9 cellular contexts compared by ENCODE assay signal in genomic region chr19:3849092-3849491, GRCh38. TPM values are rescaled to one million over a fixed set of nuclear protein-coding genes. Genes with fewer than 3 reads are reported as not detected.
A peak's percentile ranks its signal among the peaks of the same experiment; 100 is the strongest.
DNase-seq lines count a peak whose midpoint lies in the region; ATAC-seq and TF ChIP-seq lines count a peak whose summit lies in the region.
"Had no signal": no experiment of that assay in that cellular context is flagged by ENCODE, and none has a peak within 500 bp of the region (broad histone marks: within the 10 kb centered on the region; RNA-seq: fewer than 3 reads in every experiment).

No MANE protein-coding gene starts in this region.

- no peak overlapping the region for H3K27ac Mint-ChIP-seq in type B pancreatic cell

- TF ChIP-seq CTCF in GM12865 (IDR thresholded peaks at IDR 0.05; ENCODE audit: insufficient read depth, low read depth, low read length, missing control alignments) (peak; percentile 69), type B pancreatic cell (conservative IDR thresholded peaks at IDR 0.05) (peak; percentile 65)

- H3K27me3 Mint-ChIP-seq in type B pancreatic cell, result no peaks in the 10 kb centered on the region

- H3K9me3 Mint-ChIP-seq in type B pancreatic cell, result peaks cover 3% of the 10 kb centered on the region

- ATAC-seq in GM18519 (IDR thresholded peaks at IDR 0.05; ENCODE audit: low FRiP score, unreplicated experiment), result no peak

- no peaks in the 10 kb centered on the region for H3K4me1 Mint-ChIP-seq in type B pancreatic cell (ENCODE audit: unreplicated experiment)

- no peak overlapping the region for H3K4me3 Mint-ChIP-seq in type B pancreatic cell

- DNase-seq in GM12865 (ENCODE audit: low read depth) (peak; percentile 64), NCI-H1436 (lab: John Stamatoyannopoulos, UW) (peak; percentile 63), activated T-cell treated with anti-CD3 and anti-CD28 coated beads for 24 hours (ENCODE audit: low read depth) (peak; percentile 32), kidney tubule cell (ENCODE audit: low spot score) (peak; percentile 15), type B pancreatic cell (ENCODE audit: extremely low spot score, unreplicated experiment) (no peak), GF-D8 (lab: John Stamatoyannopoulos, UW) (no peak), NCI-H187 (lab: John Stamatoyannopoulos, UW) (no peak)

- H3K36me3 Mint-ChIP-seq in type B pancreatic cell, result peaks cover 3% of the 10 kb centered on the region

- H3K4me3 ChIP-seq in GM12865 (ENCODE audit: low read depth, low read length), result no peak overlapping the region

RNA-seq across cellular contexts. Expression of gene ZFR2, which starts 19.7 kb away (rescaled TPM):
- 1.00 and 4.7 TPM in 2 replicates for total RNA-seq in type B pancreatic cell (ENCODE audit: low replicate concordance)

RNA-seq across cellular contexts. Expression of gene ATCAY, which starts 31.4 kb away (rescaled TPM):
- total RNA-seq in type B pancreatic cell (ENCODE audit: low replicate concordance), result 1.5 and 3.3 TPM in 2 replicates
- total RNA-seq: T-helper 1 cell treated with Interleukin-12 subunit alpha and Interleukin-12 subunit beta and Interleukin-4 antibody, amounts not matched to agents 30 ng/mL and 1 ng/mL, for 36 hours had no signal

Comparison
In these comparisons a context has a peak if more than half of its experiments do, and no peak if none do; other contexts are left out.
1. DNase-seq: peak in GM12865 (single experiment), NCI-H1436 (single experiment), activated T-cell treated with anti-CD3 and anti-CD28 coated beads for 24 hours (single experiment) and kidney tubule cell (single experiment); none in type B pancreatic cell (single experiment), GF-D8 (single experiment) and NCI-H187 (0 of 2).